ENCODE assay signal across 9 cellular contexts in genomic region chr1:40894455-40894854, GRCh38. TPM values are rescaled to one million over a fixed set of nuclear protein-coding genes. Genes with fewer than 3 reads are reported as not detected.
"Had no signal": no experiment of that assay in that cellular context is flagged by ENCODE, and none has a peak within 500 bp of the region (broad histone marks: within the 10 kb centered on the region; RNA-seq: fewer than 3 reads in every experiment).

No MANE protein-coding gene starts in this region.

- FAIRE-seq: H1, H54 had no signal

- DNase-seq: H9, HCEC 1CT, IMR-90, KBM-7 had no signal

- ATAC-seq: GM23338 had no signal

- H3K27ac ChIP-seq: HL-60 had no signal

- H2AFZ ChIP-seq: GM23338 had no signal

- H3K4me2 ChIP-seq: GM23338 had no signal

- H3K4me3 ChIP-seq: GM23338 had no signal

RNA-seq across cellular contexts. Expression of gene CITED4, which starts 32.3 kb away (rescaled TPM):
- total RNA-seq: HT1080 had no signal
